In genomic region chr15:87034886-87035285, GRCh38 we compare ENCODE assay signal across 25 cellular contexts.
DNase-seq lines count a peak whose midpoint lies in the region; ATAC-seq, FAIRE-seq and TF ChIP-seq lines count a peak whose summit lies in the region.
"Had no signal": no experiment of that assay in that cellular context is flagged by ENCODE, and none has a peak within 500 bp of the region (broad histone marks: within the 10 kb centered on the region; RNA-seq: fewer than 3 reads in every experiment).

No MANE protein-coding gene starts in this region.

- no peak for TF ChIP-seq EP300 in ovary (IDR thresholded peaks at IDR 0.05)

- ATAC-seq in natural killer cell treated with Interleukin-12 subunit alpha and Interleukin-12 subunit beta and Interleukin-15 and Interleukin-18, amount 100 ng/mL, for 72 hours: no peak
- ATAC-seq: A549, GM23338, HCT116 had no signal

- DNase-seq in frontal cortex (ENCODE audit: low spot score in 2 of 2) (no peak), small intestine (no peak), ovary (no peak), DMS153 (lab: John Stamatoyannopoulos, UW) (no peak)
- DNase-seq in natural killer cell treated with Interleukin-12 subunit alpha and Interleukin-12 subunit beta and Interleukin-15 and Interleukin-18, amount 100 ng/mL, for 72 hours (ENCODE audit: low spot score): no peak
- DNase-seq: ACHN; AML-193; BE2C; CD4-positive, alpha-beta T cell; CD8-positive, alpha-beta memory T cell; DMS 273 treated with DMSO at 0.1 percent for 48 hours; DMS53; DMS79 treated with DMSO at 0.1 percent for 48 hours; H9 had no signal

- H3K27ac ChIP-seq in small intestine (ENCODE audit: low read depth in 1 of 2, low read length in 1 of 2) (no peak overlapping the region), ovary (no peak overlapping the region)
- H3K27ac ChIP-seq: 22Rv1; A549; BLaER1 treated with 17β-estradiol and CSF1 and Interleukin-3, amounts not matched to agents 10 nM and 100 nM had no signal

- H3K36me3 ChIP-seq in small intestine (ENCODE audit: control insufficient read depth in 2 of 2, insufficient read depth in 2 of 2, low read length in 2 of 2) (no peaks in the 10 kb centered on the region), ovary (no peaks in the 10 kb centered on the region)
- H3K36me3 ChIP-seq: BE2C; BLaER1 treated with 17β-estradiol and CSF1 and Interleukin-3, amounts not matched to agents 10 nM and 100 nM had no signal

- H3K9me3 Mint-ChIP-seq in natural killer cell treated with Interleukin-12 subunit alpha and Interleukin-12 subunit beta and Interleukin-15 and Interleukin-18, amount 100 ng/mL, for 72 hours: peaks cover 4% of the 10 kb centered on the region
- H3K9me3 Mint-ChIP-seq: GM23338, H9 had no signal

- H3K9me3 ChIP-seq in small intestine (ENCODE audit: control insufficient read depth, low read depth): no peaks in the 10 kb centered on the region
- no peaks in the 10 kb centered on the region for H3K9me3 ChIP-seq in ovary
- H3K9me3 ChIP-seq: BE2C; BLaER1 treated with 17β-estradiol and CSF1 and Interleukin-3, amounts not matched to agents 10 nM and 100 nM had no signal

- TF ChIP-seq POLR2A in ovary (IDR thresholded peaks at IDR 0.05): no peak

- H3K4me3 ChIP-seq in small intestine (ENCODE audit: low read depth in 1 of 2, low read length in 2 of 2): no peak overlapping the region
- no peak overlapping the region for H3K4me3 ChIP-seq in ovary
- H3K4me3 ChIP-seq: A549; BLaER1 treated with 17β-estradiol and CSF1 and Interleukin-3, amounts not matched to agents 10 nM and 100 nM; GM23338 had no signal

- no peaks in the 10 kb centered on the region for H3K36me3 Mint-ChIP-seq in natural killer cell treated with Interleukin-12 subunit alpha and Interleukin-12 subunit beta and Interleukin-15 and Interleukin-18, amount 100 ng/mL, for 72 hours
- H3K36me3 Mint-ChIP-seq: CD14-positive monocyte; CD8-positive, alpha-beta memory T cell had no signal

- peak; percentile 56 for FAIRE-seq in A204.1 (lab: Jason Lieb, UNC)
- FAIRE-seq in TTC549 (lab: Jason Lieb, UNC): peak; percentile 34
- FAIRE-seq in frontal cortex (lab: Jason Lieb, UNC): peak; percentile 98
- FAIRE-seq in small intestine (lab: Jason Lieb, UNC): peak; percentile 62
- FAIRE-seq: D721Med, GM12892, GM19239 had no signal

- H3K4me1 Mint-ChIP-seq in natural killer cell treated with Interleukin-12 subunit alpha and Interleukin-12 subunit beta and Interleukin-15 and Interleukin-18, amount 100 ng/mL, for 72 hours (ENCODE audit: low read depth in 2 of 2): no peaks in the 10 kb centered on the region
- H3K4me1 Mint-ChIP-seq: CD14-positive monocyte; CD8-positive, alpha-beta memory T cell had no signal

- intact Hi-C loops in ovary (cut with DNase I): no loop called here

- no peak for TF ChIP-seq CTCF in ovary (IDR thresholded peaks at IDR 0.05)

- H3K27me3 Mint-ChIP-seq in natural killer cell treated with Interleukin-12 subunit alpha and Interleukin-12 subunit beta and Interleukin-15 and Interleukin-18, amount 100 ng/mL, for 72 hours: no peaks in the 10 kb centered on the region
- H3K27me3 Mint-ChIP-seq: CD4-positive, alpha-beta T cell had no signal

- 87 to 94% (median 94%) methylated on average over 16 of the region's 16 CpGs for WGBS in small intestine, 3 donors
- WGBS in ovary, 3 donors: 88 to 94% (median 94%) methylated on average over 16 of the region's 16 CpGs

- H3K27ac Mint-ChIP-seq in natural killer cell treated with Interleukin-12 subunit alpha and Interleukin-12 subunit beta and Interleukin-15 and Interleukin-18, amount 100 ng/mL, for 72 hours: no peak overlapping the region
- H3K27ac Mint-ChIP-seq: CD14-positive monocyte; CD4-positive, alpha-beta T cell; CD8-positive, alpha-beta memory T cell; GM23338; H9 had no signal

- H3K27me3 ChIP-seq in small intestine (ENCODE audit: control insufficient read depth in 2 of 2, insufficient read depth in 2 of 2, low read length in 2 of 2) (no peaks in the 10 kb centered on the region), ovary (no peaks in the 10 kb centered on the region)
- H3K27me3 ChIP-seq: BE2C; BLaER1 treated with 17β-estradiol and CSF1 and Interleukin-3, amounts not matched to agents 10 nM and 100 nM had no signal

- no peaks in the 10 kb centered on the region for H3K4me1 ChIP-seq in small intestine (ENCODE audit: control insufficient read depth in 2 of 2, insufficient read depth in 1 of 2, low read depth in 1 of 2, low read length in 1 of 2)
- H3K4me1 ChIP-seq in ovary (ENCODE audit: insufficient read depth): no peaks in the 10 kb centered on the region
- H3K4me1 ChIP-seq: A549; BLaER1 treated with 17β-estradiol and CSF1 and Interleukin-3, amounts not matched to agents 10 nM and 100 nM had no signal

- no peak overlapping the region for H3K4me3 Mint-ChIP-seq in natural killer cell treated with Interleukin-12 subunit alpha and Interleukin-12 subunit beta and Interleukin-15 and Interleukin-18, amount 100 ng/mL, for 72 hours
- H3K4me3 Mint-ChIP-seq: CD14-positive monocyte; CD4-positive, alpha-beta T cell; CD8-positive, alpha-beta memory T cell; GM23338; H9 had no signal
